ENCODE assay signal across 1 cellular context in the genomic region with DNA sequence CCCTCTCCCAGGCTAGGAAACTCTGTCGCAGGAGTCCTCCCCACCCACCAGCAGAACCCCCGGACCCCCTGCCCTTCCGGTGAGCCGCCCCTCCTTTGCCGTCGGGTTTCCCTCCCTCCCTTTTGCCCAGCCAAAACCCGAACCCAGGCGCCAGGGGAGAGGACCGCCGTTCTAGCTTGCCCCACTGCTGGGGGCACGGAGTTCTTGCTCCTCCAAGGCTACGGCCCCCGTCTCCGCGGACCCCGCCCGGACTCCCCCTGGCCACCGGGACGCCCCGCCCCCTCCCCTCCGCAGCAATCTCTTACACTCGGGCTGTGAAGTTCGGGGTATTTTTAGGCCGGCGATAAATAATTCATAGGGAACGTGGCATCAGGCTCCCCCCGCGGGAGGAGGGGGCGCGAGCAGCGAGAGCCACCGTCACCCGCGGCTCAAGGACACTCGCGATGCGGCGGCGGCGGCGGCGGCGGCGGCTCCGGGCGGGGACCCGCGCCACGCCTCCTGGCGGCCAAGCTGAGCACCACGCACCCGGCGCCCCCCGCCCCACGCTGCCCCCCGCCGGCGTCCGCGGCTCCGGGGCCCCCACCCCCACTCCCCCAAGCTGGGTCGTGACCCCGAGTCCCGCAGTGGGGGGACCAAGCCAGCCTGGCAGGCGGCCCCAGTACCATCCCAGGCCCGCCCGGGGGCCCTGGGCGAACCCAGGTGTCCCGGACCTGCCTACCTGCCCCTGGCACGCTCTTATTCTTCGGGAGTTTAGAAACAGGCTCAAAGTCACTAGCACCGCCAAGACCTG.
TF ChIP-seq lines count a peak whose summit lies in the region.

GRIN2C (minus strand) TSS at position 447 of the 790 bp plus-strand sequence. CDS start 4,793 bp downstream, outside the sequence.

TF ChIP-seq in HEK293, 187 proteins besides CTCF, POLR2A, EP300 and RAD21 (continued from another document):
- TF ChIP-seq ZNF26 (tag by site-specific recombination; IDR thresholded peaks at IDR 0.05): no peak
- TF ChIP-seq ZNF621 (tag by site-specific recombination; IDR thresholded peaks at IDR 0.05): no peak
- TF ChIP-seq KLF8 (tag by site-specific recombination; IDR thresholded peaks at IDR 0.05): no peak
- TF ChIP-seq, protein P1, sequence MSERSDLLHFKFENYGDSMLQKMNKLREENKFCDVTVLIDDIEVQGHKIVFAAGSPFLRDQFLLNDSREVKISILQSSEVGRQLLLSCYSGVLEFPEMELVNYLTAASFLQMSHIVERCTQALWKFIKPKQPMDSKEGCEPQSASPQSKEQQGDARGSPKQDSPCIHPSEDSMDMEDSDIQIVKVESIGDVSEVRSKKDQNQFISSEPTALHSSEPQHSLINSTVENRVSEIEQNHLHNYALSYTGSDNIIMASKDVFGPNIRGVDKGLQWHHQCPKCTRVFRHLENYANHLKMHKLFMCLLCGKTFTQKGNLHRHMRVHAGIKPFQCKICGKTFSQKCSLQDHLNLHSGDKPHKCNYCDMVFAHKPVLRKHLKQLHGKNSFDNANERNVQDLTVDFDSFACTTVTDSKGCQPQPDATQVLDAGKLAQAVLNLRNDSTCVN (tag by site-specific recombination; optimal IDR thresholded peaks at IDR 0.05): peak; percentile 19
- no peak for TF ChIP-seq ZNF423 (tag by site-specific recombination; IDR thresholded peaks at IDR 0.05)
- TF ChIP-seq KLF1 (tag by site-specific recombination; IDR thresholded peaks at IDR 0.05): no peak
- no peak for TF ChIP-seq ZSCAN30 (tag by site-specific recombination; IDR thresholded peaks at IDR 0.05)
- TF ChIP-seq ZNF184 (tag by site-specific recombination; IDR thresholded peaks at IDR 0.05): no peak
- TF ChIP-seq ZNF626 (tag by site-specific recombination; IDR thresholded peaks at IDR 0.05): no peak
- no peak for TF ChIP-seq ZNF311 (tag by site-specific recombination; IDR thresholded peaks at IDR 0.05; ENCODE audit: borderline replicate concordance)
- no peak for TF ChIP-seq ZNF211 (tag by site-specific recombination; IDR thresholded peaks at IDR 0.05; ENCODE audit: low read depth)
- TF ChIP-seq ZNF155 (tag by site-specific recombination; IDR thresholded peaks at IDR 0.05): no peak
- no peak for TF ChIP-seq ZNF280C (tag by site-specific recombination; IDR thresholded peaks at IDR 0.05)
- no peak for TF ChIP-seq ZNF623 (tag by site-specific recombination; IDR thresholded peaks at IDR 0.05)
- TF ChIP-seq ZNF426 (tag by site-specific recombination; IDR thresholded peaks at IDR 0.05): no peak
- no peak for TF ChIP-seq MEIS1 (CRISPR knock-in tag; IDR thresholded peaks at IDR 0.05; ENCODE audit: borderline replicate concordance)
- no peak for TF ChIP-seq ZNF585B (tag by site-specific recombination; IDR thresholded peaks at IDR 0.05)
- TF ChIP-seq ZNF560 (tag by site-specific recombination; IDR thresholded peaks at IDR 0.05; ENCODE audit: borderline replicate concordance): 0 out of 2 replicates have a peak, but pooled peaks have one; percentile 30
- no peak for TF ChIP-seq ZNF707 (tag by site-specific recombination; IDR thresholded peaks at IDR 0.05)
- no peak for TF ChIP-seq KLF10 (tag by site-specific recombination; IDR thresholded peaks at IDR 0.05)
- TF ChIP-seq, protein P2, sequence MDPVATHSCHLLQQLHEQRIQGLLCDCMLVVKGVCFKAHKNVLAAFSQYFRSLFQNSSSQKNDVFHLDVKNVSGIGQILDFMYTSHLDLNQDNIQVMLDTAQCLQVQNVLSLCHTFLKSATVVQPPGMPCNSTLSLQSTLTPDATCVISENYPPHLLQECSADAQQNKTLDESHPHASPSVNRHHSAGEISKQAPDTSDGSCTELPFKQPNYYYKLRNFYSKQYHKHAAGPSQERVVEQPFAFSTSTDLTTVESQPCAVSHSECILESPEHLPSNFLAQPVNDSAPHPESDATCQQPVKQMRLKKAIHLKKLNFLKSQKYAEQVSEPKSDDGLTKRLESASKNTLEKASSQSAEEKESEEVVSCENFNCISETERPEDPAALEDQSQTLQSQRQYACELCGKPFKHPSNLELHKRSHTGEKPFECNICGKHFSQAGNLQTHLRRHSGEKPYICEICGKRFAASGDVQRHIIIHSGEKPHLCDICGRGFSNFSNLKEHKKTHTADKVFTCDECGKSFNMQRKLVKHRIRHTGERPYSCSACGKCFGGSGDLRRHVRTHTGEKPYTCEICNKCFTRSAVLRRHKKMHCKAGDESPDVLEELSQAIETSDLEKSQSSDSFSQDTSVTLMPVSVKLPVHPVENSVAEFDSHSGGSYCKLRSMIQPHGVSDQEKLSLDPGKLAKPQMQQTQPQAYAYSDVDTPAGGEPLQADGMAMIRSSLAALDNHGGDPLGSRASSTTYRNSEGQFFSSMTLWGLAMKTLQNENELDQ (tag by site-specific recombination; IDR thresholded peaks at IDR 0.05; ENCODE audit: low read depth): no peak
- no peak for TF ChIP-seq ZNF354C (tag by site-specific recombination; IDR thresholded peaks at IDR 0.05; ENCODE audit: borderline replicate concordance, low read depth)
- no peak for TF ChIP-seq ZSCAN16 (tag by site-specific recombination; IDR thresholded peaks at IDR 0.05)
- TF ChIP-seq INSM2 (tag by site-specific recombination; IDR thresholded peaks at IDR 0.05): no peak
- TF ChIP-seq ZNF335 (tag by site-specific recombination; conservative IDR thresholded peaks at IDR 0.05): peak; percentile 46; the same call in 1 of the 2 replicates
- peak; percentile 39; the same call in 1 of the 2 replicates for TF ChIP-seq GLIS2 (tag by site-specific recombination; IDR thresholded peaks at IDR 0.05)
- 0 out of 2 replicates have a peak, but pooled peaks have one; percentile 15 for TF ChIP-seq KLF9 (tag by site-specific recombination; IDR thresholded peaks at IDR 0.05; ENCODE audit: low read depth)
- no peak for TF ChIP-seq ZNF830 (tag by site-specific recombination; IDR thresholded peaks at IDR 0.05; ENCODE audit: low read depth)
- no peak for TF ChIP-seq FEZF1 (tag by site-specific recombination; IDR thresholded peaks at IDR 0.05)
